8 cellular contexts compared by ENCODE assay signal in the genomic region with DNA sequence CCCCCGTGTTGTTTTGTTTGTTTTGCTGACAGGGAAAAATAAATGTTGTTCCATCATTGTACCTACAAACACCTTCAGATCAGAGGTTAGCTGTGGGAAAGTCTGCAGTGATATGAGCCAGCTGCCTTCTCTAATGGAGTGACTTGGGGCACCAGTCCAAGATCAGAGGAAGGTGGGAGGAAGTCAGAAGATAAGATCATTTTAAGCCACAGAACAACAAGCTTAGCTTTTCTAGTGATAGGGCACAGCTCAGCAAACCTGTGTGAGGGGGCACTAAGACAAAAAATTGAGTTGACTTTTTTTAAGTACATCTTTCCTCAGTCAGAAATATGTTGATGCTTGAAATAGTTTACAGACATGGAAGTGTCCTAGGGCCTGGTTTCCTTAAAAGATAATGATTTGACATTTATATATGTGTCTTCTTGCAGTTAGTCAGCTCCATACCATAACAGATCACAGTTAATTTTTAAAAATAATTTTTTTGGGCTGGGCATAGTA.
DNase-seq lines count a peak whose midpoint lies in the region; ATAC-seq and TF ChIP-seq lines count a peak whose summit lies in the region.

No MANE protein-coding gene starts in this region.

- peak; percentile 22 for ATAC-seq in HG02642 (IDR thresholded peaks at IDR 0.05; ENCODE audit: poor library complexity, unreplicated experiment)
- ATAC-seq in psoas muscle, result no peak
- ATAC-seq in GM19452 (IDR thresholded peaks at IDR 0.05; ENCODE audit: unreplicated experiment), result no peak

- H3K27ac ChIP-seq in WERI-Rb-1 (peak overlapping the region; percentile 13; the same call in 1 of the 2 replicates), dorsolateral prefrontal cortex (peak overlapping the region in 47 of 59 donors; percentile 3 to 81 (median 59)), psoas muscle (peak overlapping the region; percentile 52)

- intact Hi-C loops in dorsolateral prefrontal cortex (cut with DNase I) (loop anchor here (10.0 kb wide), 1 partner anchor 239 kb away; a partner anchor contains a TSS), psoas muscle (cut with DNase I) (no loop called here)

- TF ChIP-seq CTCF in WERI-Rb-1 (IDR thresholded peaks at IDR 0.05; ENCODE audit: low read depth, low read length) (no peak), dorsolateral prefrontal cortex (IDR thresholded peaks at IDR 0.05 in 54 of 56, conservative IDR thresholded peaks at IDR 0.05 in 2 of 56; ENCODE audit: low read depth in 1 of 56, partially characterized antibody in 56 of 56) (no peak), psoas muscle (IDR thresholded peaks at IDR 0.05) (no peak)

- peaks cover 55% of the 10 kb centered on the region for H3K4me1 ChIP-seq in psoas muscle

- H3K36me3 ChIP-seq in WERI-Rb-1 (no peaks in the 10 kb centered on the region), psoas muscle (ENCODE audit: insufficient read depth in 1 of 2, low read depth in 1 of 2) (no peaks in the 10 kb centered on the region)

- H3K27me3 ChIP-seq in WERI-Rb-1 (ENCODE audit: insufficient read depth, low read depth, severe bottlenecking) (no peaks in the 10 kb centered on the region), dorsolateral prefrontal cortex (no peaks in the 10 kb centered on the region), psoas muscle (ENCODE audit: insufficient read depth in 3 of 3, low read length in 2 of 3) (no peaks in the 10 kb centered on the region)

- H3K4me3 ChIP-seq in WERI-Rb-1 (ENCODE audit: low read depth, low read length), result peak overlapping the region; percentile 19; the same call in 1 of the 2 replicates
- peak overlapping the region in 34 of 59 donors; percentile 2 to 57 (median 40) for H3K4me3 ChIP-seq in dorsolateral prefrontal cortex
- H3K4me3 ChIP-seq in psoas muscle, result peak overlapping the region; percentile 46

- H3K9me3 ChIP-seq in WERI-Rb-1 (ENCODE audit: severe bottlenecking), result no peaks in the 10 kb centered on the region
- H3K9me3 ChIP-seq in psoas muscle, result no peaks in the 10 kb centered on the region

- peak; percentile 66 for DNase-seq in DMS 273 (lab: John Stamatoyannopoulos, UW; ENCODE audit: unreplicated experiment)
- DNase-seq in WERI-Rb-1, result peak; percentile 19
- DNase-seq in dorsolateral prefrontal cortex, result peak in 1 of 10 donors; percentile 34
- no peak for DNase-seq in psoas muscle
- DNase-seq in NCI-H1048 (lab: John Stamatoyannopoulos, UW), result no peak
- no peak for DNase-seq in GOT3 (lab: John Stamatoyannopoulos, UW)

- WGBS in psoas muscle, 3 donors, result 1 to 3% (median 2%) methylated on average over 1 of the region's 1 CpG

Comparison
In these comparisons a context has a peak if more than half of its experiments do, and no peak if none do; other contexts are left out.
1. DNase-seq: peak in DMS 273 (single experiment) and WERI-Rb-1 (single experiment); none in psoas muscle (0 of 2), NCI-H1048 (single experiment) and GOT3 (single experiment).
2. intact Hi-C loops: an anchor here in dorsolateral prefrontal cortex (10.0 kb wide); none called in psoas muscle.
3. Peak in every context shown above with its lines, with median percentiles within 50 percentile points of each other: H3K27ac ChIP-seq and H3K4me3 ChIP-seq.